ENCODE assay signal across 20 cellular contexts in genomic region chr16:77759821-77760220, GRCh38. TPM values are rescaled to one million over a fixed set of nuclear protein-coding genes. Genes with fewer than 3 reads are reported as not detected.
"Had no signal": no experiment of that assay in that cellular context is flagged by ENCODE, and none has a peak within 500 bp of the region (broad histone marks: within the 10 kb centered on the region; RNA-seq: fewer than 3 reads in every experiment).

No MANE protein-coding gene starts in this region.

- DNase-seq: activated CD4-positive, alpha-beta T cell treated with anti-CD3 and anti-CD28 coated beads for 4 hours; activated CD8-positive, alpha-beta memory T cell treated with anti-CD3 and anti-CD28 coated beads, Interleukin-2, amount 50 U/mL, for 48 hours; activated CD8-positive, alpha-beta T cell treated with anti-CD3 and anti-CD28 coated beads, Interleukin-2, amount 10 ng/mL, durations not matched to agents 7 days and 5 days; effector CD8-positive, alpha-beta T cell; foreskin fibroblast; glutamatergic neuron; immature natural killer cell; left colon; natural killer cell; nucleus accumbens; psoas muscle; right lobe of liver; stimulated activated CD4-positive, alpha-beta T cell treated with anti-CD3 and anti-CD28 coated beads, Interleukin-1b, Interleukin-23, amount 100 ng/mL, for 48 hours; T-helper 9 cell; WERI-Rb-1 had no signal

- H3K4me3 ChIP-seq: cardiac muscle cell, coronary artery, lung, psoas muscle, right lobe of liver had no signal

- ATAC-seq: activated CD8-positive, alpha-beta T cell treated with anti-CD3 and anti-CD28 coated beads, Interleukin-2, amount 10 ng/mL, durations not matched to agents 7 days and 5 days; left colon; natural killer cell; psoas muscle; right lobe of liver; stimulated activated memory B cell treated with anti-CD40 and anti-IgM and Interleukin-4, amounts not matched to agents 10 μg/mL and 1 μg/mL and 100 μg/mL, for 72 hours had no signal

- H3K27me3 ChIP-seq: cardiac muscle cell, right lobe of liver had no signal

- H3K27ac ChIP-seq: cardiac muscle cell, coronary artery, epithelial cell of prostate, psoas muscle, right lobe of liver, WERI-Rb-1 had no signal

- H3K36me3 ChIP-seq: cardiac muscle cell, right lobe of liver, WERI-Rb-1 had no signal

- H3K4me1 ChIP-seq: psoas muscle had no signal

- H3K9me3 ChIP-seq: psoas muscle, right lobe of liver had no signal

RNA-seq across cellular contexts. Expression of gene VAT1L, which starts 28.5 kb away (rescaled TPM):
- total RNA-seq: activated CD8-positive, alpha-beta T cell treated with anti-CD3 and anti-CD28 coated beads, Interleukin-2, amount 10 ng/mL, durations not matched to agents 7 days and 5 days; natural killer cell had no signal
